ENCODE assay signal across 14 cellular contexts in the genomic region with DNA sequence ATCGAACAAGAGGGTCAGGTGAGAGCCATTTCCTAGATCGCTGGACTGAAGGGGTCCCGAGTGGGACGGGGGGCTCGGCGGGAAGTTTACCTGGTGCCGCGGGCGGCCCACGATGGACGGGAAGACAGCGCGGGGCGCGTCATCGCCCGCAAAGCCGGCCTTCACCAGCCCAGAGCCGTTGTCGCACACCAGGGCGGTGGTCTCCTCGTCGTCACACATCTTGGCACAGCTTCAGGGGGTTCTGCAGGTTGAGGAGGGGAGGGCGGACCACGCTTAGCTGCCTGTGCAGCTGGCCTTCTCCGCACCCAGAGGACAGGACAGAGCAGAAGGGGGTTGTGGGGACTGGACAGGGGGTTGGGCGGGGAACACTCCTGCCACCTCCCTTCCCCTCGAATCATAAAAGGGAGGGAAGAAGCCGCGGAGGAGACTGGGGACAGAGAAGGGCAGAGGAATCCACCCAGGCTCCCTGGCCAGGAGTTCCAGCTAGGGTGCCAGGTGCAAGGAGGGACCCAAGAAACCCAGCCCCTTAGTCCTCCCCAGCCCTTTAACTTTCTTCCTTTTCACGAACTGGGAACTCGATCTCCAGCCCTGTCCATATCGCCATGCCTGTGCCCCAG. TPM values are rescaled to one million over a fixed set of nuclear protein-coding genes. Genes with fewer than 3 reads are reported as not detected.
DNase-seq lines count a peak whose midpoint lies in the region; ATAC-seq and TF ChIP-seq lines count a peak whose summit lies in the region.
"Had no signal": no experiment of that assay in that cellular context is flagged by ENCODE, and none has a peak within 500 bp of the region (broad histone marks: within the 10 kb centered on the region; RNA-seq: fewer than 3 reads in every experiment).

No MANE protein-coding gene starts in this region.

- TF ChIP-seq CTCF in PC-9 (conservative IDR thresholded peaks at IDR 0.05), result no peak
- no peak for TF ChIP-seq CTCF in esophagus squamous epithelium (IDR thresholded peaks at IDR 0.05)
- no peak for TF ChIP-seq CTCF in mesothelial cell of epicardium (IDR thresholded peaks at IDR 0.05; ENCODE audit: unreplicated experiment)
- no peak for TF ChIP-seq CTCF in stomach (IDR thresholded peaks at IDR 0.05)
- TF ChIP-seq CTCF in vagina (IDR thresholded peaks at IDR 0.05), result no peak

- H3F3A ChIP-seq in PC-9 (ENCODE audit: insufficient read depth, low read depth), result no peaks in the 10 kb centered on the region

- peaks cover 39% of the 10 kb centered on the region for H3K27me3 ChIP-seq in PC-9 (ENCODE audit: insufficient read depth, low read depth)
- peaks cover 0 to 72% (median 3%) of the 10 kb centered on the region in 4 donors for H3K27me3 ChIP-seq in esophagus squamous epithelium
- H3K27me3 ChIP-seq in stomach, result peaks cover 0 to 44% (median 40%) of the 10 kb centered on the region in 3 donors
- no peaks in the 10 kb centered on the region for H3K27me3 ChIP-seq in naive thymus-derived CD4-positive, alpha-beta T cell (ENCODE audit: control insufficient read depth in 2 of 2, insufficient read depth in 2 of 2, low read length in 2 of 2)
- no peaks in the 10 kb centered on the region for H3K27me3 ChIP-seq in vagina

- H3K9me3 ChIP-seq in PC-9 (ENCODE audit: insufficient read depth, low read depth) (no peaks in the 10 kb centered on the region), esophagus squamous epithelium (no peaks in the 10 kb centered on the region), stomach (no peaks in the 10 kb centered on the region), vagina (no peaks in the 10 kb centered on the region)
- no peaks in the 10 kb centered on the region for H3K9me3 ChIP-seq in naive thymus-derived CD4-positive, alpha-beta T cell (ENCODE audit: control insufficient read depth in 2 of 3, low read length in 3 of 3)

- H3K27ac Mint-ChIP-seq in mesothelial cell of epicardium, result no peak overlapping the region
- H3K27ac Mint-ChIP-seq in activated CD4-positive, alpha-beta T cell treated with anti-CD3 and anti-CD28 coated beads, Interleukin-2, amount 10 ng/mL, durations not matched to agents 24 days and 14 days, result no peak overlapping the region
- H3K27ac Mint-ChIP-seq in naive thymus-derived CD4-positive, alpha-beta T cell, result no peak overlapping the region
- H3K27ac Mint-ChIP-seq: activated CD4-positive, alpha-beta T cell treated with anti-CD3 and anti-CD28 coated beads for 36 hours; CD8-positive, alpha-beta T cell had no signal

- H3K9me3 Mint-ChIP-seq in mesothelial cell of epicardium, result no peaks in the 10 kb centered on the region
- no peaks in the 10 kb centered on the region for H3K9me3 Mint-ChIP-seq in activated CD4-positive, alpha-beta T cell treated with anti-CD3 and anti-CD28 coated beads, Interleukin-2, amount 10 ng/mL, durations not matched to agents 24 days and 14 days
- peaks cover 0 to 3% (median 0%) of the 10 kb centered on the region in 11 donors for H3K9me3 Mint-ChIP-seq in naive thymus-derived CD4-positive, alpha-beta T cell
- H3K9me3 Mint-ChIP-seq: CD8-positive, alpha-beta T cell had no signal

- CTCF ChIA-PET in PC-9 (lab: Charles Lee), result no interaction called here
- CTCF ChIA-PET in naive thymus-derived CD4-positive, alpha-beta T cell (lab: Charles Lee), result no interaction called here

- DNase-seq in PC-9 (no peak), esophagus squamous epithelium (lab: John Stamatoyannopoulos, UW) (no peak), mesothelial cell of epicardium (ENCODE audit: low spot score in 2 of 2, unreplicated experiment in 2 of 2) (no peak), stomach (no peak), left lobe of liver (ENCODE audit: low spot score) (no peak), vagina (ENCODE audit: extremely low spot score in 2 of 2) (no peak)
- no peak for DNase-seq in activated CD4-positive, alpha-beta T cell treated with anti-CD3 and anti-CD28 coated beads, Interleukin-2, amount 10 ng/mL, durations not matched to agents 24 days and 14 days
- no peak for DNase-seq in naive thymus-derived CD4-positive, alpha-beta T cell
- DNase-seq: CD8-positive, alpha-beta T cell had no signal

- H3K36me3 Mint-ChIP-seq in mesothelial cell of epicardium, result no peaks in the 10 kb centered on the region
- no peaks in the 10 kb centered on the region for H3K36me3 Mint-ChIP-seq in activated CD4-positive, alpha-beta T cell treated with anti-CD3 and anti-CD28 coated beads, Interleukin-2, amount 10 ng/mL, durations not matched to agents 24 days and 14 days (ENCODE audit: low read depth)
- no peaks in the 10 kb centered on the region for H3K36me3 Mint-ChIP-seq in naive thymus-derived CD4-positive, alpha-beta T cell
- H3K36me3 Mint-ChIP-seq: CD8-positive, alpha-beta T cell had no signal

- no peak overlapping the region for H3K27ac ChIP-seq in PC-9
- no peak overlapping the region for H3K27ac ChIP-seq in esophagus squamous epithelium
- H3K27ac ChIP-seq in stomach, result peak overlapping the region in 2 of 5 donors; percentile 1 to 64
- no peak overlapping the region for H3K27ac ChIP-seq in naive thymus-derived CD4-positive, alpha-beta T cell (ENCODE audit: low read depth, low read length)
- no peak overlapping the region for H3K27ac ChIP-seq in vagina

- no peak for ATAC-seq in left lobe of liver
- no peak for ATAC-seq in naive thymus-derived CD4-positive, alpha-beta T cell
- ATAC-seq: activated CD4-positive, alpha-beta T cell treated with anti-CD3 and anti-CD28 coated beads for 36 hours; CD8-positive, alpha-beta T cell; SK-N-SH treated with all-trans-retinoic acid at 6 μM for 48 hours had no signal

- H3K9me2 ChIP-seq in PC-9 (ENCODE audit: insufficient read depth), result no peaks in the 10 kb centered on the region

- H3K36me3 ChIP-seq in PC-9 (ENCODE audit: low read depth) (no peaks in the 10 kb centered on the region), esophagus squamous epithelium (no peaks in the 10 kb centered on the region), stomach (no peaks in the 10 kb centered on the region), vagina (no peaks in the 10 kb centered on the region)
- no peaks in the 10 kb centered on the region for H3K36me3 ChIP-seq in naive thymus-derived CD4-positive, alpha-beta T cell (ENCODE audit: control insufficient read depth in 2 of 3, insufficient read depth in 3 of 3, low read length in 3 of 3)

- no peak overlapping the region for H3K4me3 ChIP-seq in PC-9
- peak overlapping the region in 3 of 4 donors; percentile 1 to 49 (median 19) for H3K4me3 ChIP-seq in esophagus squamous epithelium
- H3K4me3 ChIP-seq in stomach, result peak overlapping the region; percentile 17 to 27 (median 22)
- H3K4me3 ChIP-seq in naive thymus-derived CD4-positive, alpha-beta T cell (ENCODE audit: low read length), result no peak overlapping the region
- H3K4me3 ChIP-seq in vagina, result peak overlapping the region in 1 of 2 donors; percentile 36

- H3K4me1 Mint-ChIP-seq in mesothelial cell of epicardium, result peaks cover 16% of the 10 kb centered on the region
- H3K4me1 Mint-ChIP-seq in activated CD4-positive, alpha-beta T cell treated with anti-CD3 and anti-CD28 coated beads, Interleukin-2, amount 10 ng/mL, durations not matched to agents 24 days and 14 days, result no peaks in the 10 kb centered on the region
- peaks cover 0 to 7% (median 4%) of the 10 kb centered on the region in 7 donors for H3K4me1 Mint-ChIP-seq in naive thymus-derived CD4-positive, alpha-beta T cell
- H3K4me1 Mint-ChIP-seq: activated CD4-positive, alpha-beta T cell treated with anti-CD3 and anti-CD28 coated beads for 36 hours had no signal

- TF ChIP-seq EP300 in stomach (IDR thresholded peaks at IDR 0.05), result no peak

- H3K4me1 ChIP-seq in PC-9 (replicated peaks; ENCODE audit: insufficient read depth) (no peaks in the 10 kb centered on the region), esophagus squamous epithelium (peaks cover 5 to 25% (median 11%) of the 10 kb centered on the region in 3 donors), stomach (peaks cover 0 to 25% (median 18%) of the 10 kb centered on the region in 4 donors), vagina (no peaks in the 10 kb centered on the region)
- no peaks in the 10 kb centered on the region for H3K4me1 ChIP-seq in naive thymus-derived CD4-positive, alpha-beta T cell (ENCODE audit: control insufficient read depth in 2 of 2, insufficient read depth in 2 of 2, low read length in 2 of 2)

- H4K20me1 ChIP-seq in PC-9 (ENCODE audit: insufficient read depth), result no peaks in the 10 kb centered on the region

- H3K4me2 ChIP-seq in PC-9, result peak overlapping the region; percentile 13; the same call in 1 of the 2 replicates

- TF ChIP-seq POLR2A in esophagus squamous epithelium (IDR thresholded peaks at IDR 0.05) (no peak), stomach (IDR thresholded peaks at IDR 0.05) (no peak), vagina (IDR thresholded peaks at IDR 0.05) (no peak)

- intact Hi-C loops in PC-9 (cut with micrococcal nuclease; ENCODE audit: unreplicated experiment), result no loop called here
- intact Hi-C loops in esophagus squamous epithelium (cut with DNase I), result no loop called here
- intact Hi-C loops in stomach (cut with DNase I; ENCODE audit: low total_unique reads), result no loop called here
- intact Hi-C loops in activated CD4-positive, alpha-beta T cell treated with anti-CD3 and anti-CD28 coated beads, Interleukin-2, amount 10 ng/mL, durations not matched to agents 24 days and 14 days (cut with micrococcal nuclease), result no loop called here
- intact Hi-C loops in naive thymus-derived CD4-positive, alpha-beta T cell (cut with micrococcal nuclease), result no loop called here
- intact Hi-C loops in vagina (cut with DNase I), result no loop called here

- H3K27me3 Mint-ChIP-seq in mesothelial cell of epicardium (ENCODE audit: low read depth), result peaks cover 33% of the 10 kb centered on the region
- peaks cover 53% of the 10 kb centered on the region for H3K27me3 Mint-ChIP-seq in activated CD4-positive, alpha-beta T cell treated with anti-CD3 and anti-CD28 coated beads, Interleukin-2, amount 10 ng/mL, durations not matched to agents 24 days and 14 days
- H3K27me3 Mint-ChIP-seq in naive thymus-derived CD4-positive, alpha-beta T cell, result peaks cover 63 to 93% (median 69%) of the 10 kb centered on the region in 5 donors

- BruUV-seq in PC-9 (replicated peaks; lab: Mats Ljungman, UMichigan), result no TSS peak

- 15 to 43% methylated on average over 5 to 9 of the region's 33 CpGs for WGBS in esophagus squamous epithelium, 2 donors
- 14 to 29% (median 22%) methylated on average over 17 to 33 of the region's 33 CpGs for WGBS in stomach, 5 donors

- no peaks in the 10 kb centered on the region for H3K79me2 ChIP-seq in PC-9 (ENCODE audit: low read depth)

- POLR2A ChIA-PET in PC-9 (lab: Charles Lee; ENCODE audit: unreplicated experiment), result no interaction called here
- POLR2A ChIA-PET in naive thymus-derived CD4-positive, alpha-beta T cell (lab: Charles Lee), result no interaction called here

- H3K4me3 Mint-ChIP-seq in mesothelial cell of epicardium, result peak overlapping the region; percentile 63
- H3K4me3 Mint-ChIP-seq in activated CD4-positive, alpha-beta T cell treated with anti-CD3 and anti-CD28 coated beads, Interleukin-2, amount 10 ng/mL, durations not matched to agents 24 days and 14 days, result no peak overlapping the region
- H3K4me3 Mint-ChIP-seq in naive thymus-derived CD4-positive, alpha-beta T cell, result no peak overlapping the region
- H3K4me3 Mint-ChIP-seq: activated CD4-positive, alpha-beta T cell treated with anti-CD3 and anti-CD28 coated beads for 36 hours; CD8-positive, alpha-beta T cell had no signal

- H2AFZ ChIP-seq in PC-9, result no peak overlapping the region

RNA-seq across cellular contexts. Expression of a gene that starts 0.7 kb away (rescaled TPM):
- total RNA-seq in PC-9 (2021) (not detected in 2 replicates), esophagus squamous epithelium (under 1 TPM in 2 of 4 donors, not detected in 2; 0.09 to 0.38 TPM), mesothelial cell of epicardium (4.8 to 5.5 TPM (median 5.4 TPM) in 3 replicates), stomach (1 to 10 TPM in 4 of 5 donors, not detected in 1; 1.8 to 9.5 (median 3.5) TPM), left lobe of liver (not detected), vagina (15.0 TPM)
- 1 to 10 TPM; 3.7 to 8.5 (median 6.0) TPM for polyA plus RNA-seq in stomach
- not detected in 2 replicates for total RNA-seq in activated CD4-positive, alpha-beta T cell treated with anti-CD3 and anti-CD28 coated beads, Interleukin-2, amount 10 ng/mL, durations not matched to agents 24 days and 14 days
- total RNA-seq in naive thymus-derived CD4-positive, alpha-beta T cell, result not detected
- not detected for polyA plus RNA-seq in naive thymus-derived CD4-positive, alpha-beta T cell
- total RNA-seq: activated CD4-positive, alpha-beta T cell treated with anti-CD3 and anti-CD28 coated beads for 36 hours; bronchial epithelial cell; CD8-positive, alpha-beta T cell; kidney epithelial cell had no signal

RNA-seq across cellular contexts. Expression of a gene that starts 39.9 kb away (rescaled TPM):
- total RNA-seq in PC-9 (2021) (not detected in 2 replicates), esophagus squamous epithelium (not detected), mesothelial cell of epicardium (not detected in 3 replicates), stomach (under 1 TPM in 1 of 5 donors, not detected in 4; 0.18 TPM), left lobe of liver (not detected), vagina (not detected)
- polyA plus RNA-seq in stomach, result not detected
- total RNA-seq in activated CD4-positive, alpha-beta T cell treated with anti-CD3 and anti-CD28 coated beads, Interleukin-2, amount 10 ng/mL, durations not matched to agents 24 days and 14 days, result not detected in 2 replicates
- total RNA-seq in naive thymus-derived CD4-positive, alpha-beta T cell, result not detected
- not detected for polyA plus RNA-seq in naive thymus-derived CD4-positive, alpha-beta T cell
- total RNA-seq: activated CD4-positive, alpha-beta T cell treated with anti-CD3 and anti-CD28 coated beads for 36 hours; bronchial epithelial cell; CD8-positive, alpha-beta T cell; kidney epithelial cell; omental fat pad had no signal

Comparison
In these comparisons a context has a peak if more than half of its experiments do, and no peak if none do; other contexts are left out.
1. H3K4me3 ChIP-seq: peak in esophagus squamous epithelium (3 of 4) and stomach (4 of 4); none in PC-9 (single experiment) and naive thymus-derived CD4-positive, alpha-beta T cell (single experiment).